In genomic region chr11:113468666-113469345, GRCh38 we compare ENCODE assay signal across 31 cellular contexts. TPM values are rescaled to one million over a fixed set of nuclear protein-coding genes. Genes with fewer than 3 reads are reported as not detected.
DNase-seq lines count a peak whose midpoint lies in the region; ATAC-seq, FAIRE-seq and TF ChIP-seq lines count a peak whose summit lies in the region.
"Had no signal": no experiment of that assay in that cellular context is flagged by ENCODE, and none has a peak within 500 bp of the region (broad histone marks: within the 10 kb centered on the region; RNA-seq: fewer than 3 reads in every experiment).

No MANE protein-coding gene starts in this region.

- H3K36me3 Mint-ChIP-seq in T-helper 17 cell (ENCODE audit: low read depth) (peaks cover 2% of the 10 kb centered on the region), mesothelial cell of epicardium (no peaks in the 10 kb centered on the region)
- H3K36me3 Mint-ChIP-seq: CD4-positive, CD25-positive, alpha-beta regulatory T cell had no signal

- H3K9me3 ChIP-seq in osteoblast (ENCODE audit: low read depth, low read length) = no peaks in the 10 kb centered on the region
- H3K9me3 ChIP-seq in T-helper 17 cell (ENCODE audit: control insufficient read depth, low read length, poor library complexity, severe bottlenecking) = no peaks in the 10 kb centered on the region
- no peaks in the 10 kb centered on the region for H3K9me3 ChIP-seq in BE2C
- H3K9me3 ChIP-seq: BLaER1 had no signal

- no peak overlapping the region for H3K4me2 ChIP-seq in osteoblast (ENCODE audit: insufficient read depth, low read length)
- H3K4me2 ChIP-seq: BLaER1, PC-9 had no signal

- no peak for ATAC-seq in T-helper 17 cell
- ATAC-seq: K562 had no signal

- H2AFZ ChIP-seq in osteoblast (ENCODE audit: low read length) = no peak overlapping the region
- H2AFZ ChIP-seq: PC-9 had no signal

- no peaks in the 10 kb centered on the region for H3K79me2 ChIP-seq in osteoblast (ENCODE audit: insufficient read depth, low read length)

- H3K4me3 ChIP-seq in osteoblast (ENCODE audit: insufficient read depth, low read length) (no peak overlapping the region), BE2C (ENCODE audit: low read depth, low read length) (no peak overlapping the region)
- H3K4me3 ChIP-seq: BLaER1, K562, PC-9 had no signal

- H3K36me3 ChIP-seq in osteoblast (ENCODE audit: insufficient read depth, low read length) (no peaks in the 10 kb centered on the region), BE2C (no peaks in the 10 kb centered on the region)
- H3K36me3 ChIP-seq: BLaER1 had no signal

- H3K4me1 ChIP-seq in osteoblast (ENCODE audit: insufficient read depth, low read length) (no peaks in the 10 kb centered on the region), BE2C (peaks cover 4% of the 10 kb centered on the region)
- H3K4me1 ChIP-seq: BLaER1 had no signal

- H3K4me3 Mint-ChIP-seq in T-helper 17 cell = no peak overlapping the region
- no peak overlapping the region for H3K4me3 Mint-ChIP-seq in mesothelial cell of epicardium
- H3K4me3 Mint-ChIP-seq: CD4-positive, CD25-positive, alpha-beta regulatory T cell had no signal

- H3K27me3 ChIP-seq in osteoblast (ENCODE audit: insufficient read depth, low read length) = peaks cover 52% of the 10 kb centered on the region
- no peaks in the 10 kb centered on the region for H3K27me3 ChIP-seq in BE2C
- H3K27me3 ChIP-seq: BLaER1 had no signal

- H3K9me3 Mint-ChIP-seq in mesothelial cell of epicardium = no peaks in the 10 kb centered on the region

- no peak for TF ChIP-seq CTCF in osteoblast (IDR thresholded peaks at IDR 0.05; ENCODE audit: extremely low read depth, low read depth, low read length)
- no peak for TF ChIP-seq CTCF in BE2C (IDR thresholded peaks at IDR 0.05; ENCODE audit: low read depth, low read length)
- no peak for TF ChIP-seq CTCF in mesothelial cell of epicardium (IDR thresholded peaks at IDR 0.05; ENCODE audit: unreplicated experiment)
- TF ChIP-seq CTCF in D721Med (IDR thresholded peaks at IDR 0.05; ENCODE audit: insufficient read depth, missing control alignments) = no peak

- H3K4me1 Mint-ChIP-seq in T-helper 17 cell (no peaks in the 10 kb centered on the region), mesothelial cell of epicardium (no peaks in the 10 kb centered on the region)
- H3K4me1 Mint-ChIP-seq: CD4-positive, CD25-positive, alpha-beta regulatory T cell had no signal

- H3K27ac Mint-ChIP-seq in T-helper 17 cell = no peak overlapping the region
- H3K27ac Mint-ChIP-seq in mesothelial cell of epicardium = no peak overlapping the region

- no peaks in the 10 kb centered on the region for H4K20me1 ChIP-seq in osteoblast (ENCODE audit: insufficient read depth, low read length)
- H4K20me1 ChIP-seq: BLaER1 had no signal

- peak; percentile 42 for DNase-seq in ELF-1 (ENCODE audit: low read depth, low spot score)
- DNase-seq in NCI-H69 (lab: John Stamatoyannopoulos, UW) = peak; percentile 59
- DNase-seq in amniotic epithelial cell (ENCODE audit: low read depth) = peak; percentile 27
- peak; percentile 91 for DNase-seq in osteoblast (ENCODE audit: insufficient read length, low spot score, missing footprints)
- no peak for DNase-seq in T-helper 17 cell
- DNase-seq in BE2C = no peak
- no peak for DNase-seq in mesothelial cell of epicardium (ENCODE audit: low spot score in 2 of 2, unreplicated experiment in 2 of 2)
- no peak for DNase-seq in D721Med (ENCODE audit: insufficient read length, low spot score)
- DNase-seq: 8988T; ACHN; CD4-positive, CD25-positive, alpha-beta regulatory T cell; DMS79; EL; GF-D8; Kasumi-1; NCI-H1092 treated with DMSO at 0.1 percent for 48 hours; NCI-H1436; NCI-H187; NCI-H2171 treated with DMSO at 0.1 percent for 48 hours; NCI-H345; NCI-H510A treated with DMSO at 0.1 percent for 48 hours; NCI-H748 treated with DMSO at 0.1 percent for 48 hours; PC-9; SHP77 had no signal

- no peak for FAIRE-seq in D721Med (lab: Jason Lieb, UNC)
- FAIRE-seq: GM12891, H54, HTR-8/SVneo, K562 had no signal

- H3K27ac ChIP-seq in osteoblast (ENCODE audit: low read depth, low read length) = no peak overlapping the region
- H3K27ac ChIP-seq: BLaER1, PC-9, RWPE1 had no signal

- H3K27me3 Mint-ChIP-seq in T-helper 17 cell (peaks cover 69% of the 10 kb centered on the region), mesothelial cell of epicardium (ENCODE audit: low read depth) (peaks cover 80% of the 10 kb centered on the region)

RNA-seq across cellular contexts. Expression of gene DRD2, which starts 6.4 kb away (rescaled TPM):
- total RNA-seq in osteoblast (0.36 TPM in 1 of 2 replicates, not detected in the other), T-helper 17 cell (not detected), mesothelial cell of epicardium (5.5 to 7.5 TPM (median 5.9 TPM) in 3 replicates)
- polyA plus RNA-seq in BE2C (2012; ENCODE audit: insufficient read depth, insufficient read length, low read depth) = 32.0 TPM
- total RNA-seq: CD4-positive, CD25-positive, alpha-beta regulatory T cell; K562; PC-9; SK-MEL-5 had no signal
- polyA plus RNA-seq: K562 had no signal

Comparison
In these comparisons a context has a peak if more than half of its experiments do, and no peak if none do; other contexts are left out.
1. DNase-seq: peak in ELF-1 (single experiment), NCI-H69 (single experiment), amniotic epithelial cell (single experiment) and osteoblast (single experiment); none in T-helper 17 cell (0 of 3), BE2C (single experiment), mesothelial cell of epicardium (0 of 2) and D721Med (single experiment).